In genomic region chr19:47348819-47349795, GRCh38 we compare ENCODE assay signal across 1 cellular context.
TF ChIP-seq lines count a peak whose summit lies in the region.

TSS of gene DHX34 (plus strand) at chr19:47349315. CDS start at chr19:47353031, 3,716 bp downstream.

TF ChIP-seq in HepG2, 621 proteins besides CTCF, POLR2A, EP300 and RAD21 (continued from another document and continues in another):
- TF ChIP-seq ZBTB33 (CRISPR knock-in tag; IDR thresholded peaks at IDR 0.05) (peak; percentile 74), HNF1B (CRISPR knock-in tag; IDR thresholded peaks at IDR 0.05) (peak; percentile 89), RFX5 (IDR thresholded peaks at IDR 0.05; ENCODE audit: low read depth, low read length) (0 out of 2 replicates have a peak, but pooled peaks have one; percentile 44), ZNF766 (CRISPR knock-in tag; IDR thresholded peaks at IDR 0.05; ENCODE audit: borderline replicate concordance) (no peak), GZF1 (CRISPR knock-in tag; IDR thresholded peaks at IDR 0.05) (no peak), HOXA5 (CRISPR knock-in tag; IDR thresholded peaks at IDR 0.05) (peak; percentile 28; the same call in 1 of the 2 replicates), SMC3 (IDR thresholded peaks at IDR 0.05; ENCODE audit: low read length) (no peak), ARID3A (IDR thresholded peaks at IDR 0.05; ENCODE audit: low read depth, low read length) (no peak; the same call in 1 of the 2 replicates), ZNF7 (CRISPR knock-in tag; IDR thresholded peaks at IDR 0.05) (no peak), TOPORS (CRISPR knock-in tag; IDR thresholded peaks at IDR 0.05) (0 out of 2 replicates have a peak, but pooled peaks have one; percentile 32), ELF4 (CRISPR knock-in tag; IDR thresholded peaks at IDR 0.05; ENCODE audit: borderline replicate concordance) (peak; percentile 76; the same call in 1 of the 2 replicates), NFE2L2 (IDR thresholded peaks at IDR 0.05; ENCODE audit: low read length) (no peak), NR2C2 (CRISPR knock-in tag; IDR thresholded peaks at IDR 0.05; ENCODE audit: borderline replicate concordance) (peak; percentile 39; the same call in 1 of the 2 replicates), ZNF512 (CRISPR knock-in tag; IDR thresholded peaks at IDR 0.05) (peak; percentile 64; the same call in 1 of the 2 replicates), RFXANK (CRISPR knock-in tag; IDR thresholded peaks at IDR 0.05) (no peak), NPAS2 (CRISPR knock-in tag; IDR thresholded peaks at IDR 0.05; ENCODE audit: borderline replicate concordance) (no peak), RELA (CRISPR knock-in tag; IDR thresholded peaks at IDR 0.05) (no peak), CREBL2 (CRISPR knock-in tag; IDR thresholded peaks at IDR 0.05; ENCODE audit: borderline replicate concordance) (no peak), ATF2 (CRISPR knock-in tag; IDR thresholded peaks at IDR 0.05) (no peak), ZNF264 (CRISPR knock-in tag; IDR thresholded peaks at IDR 0.05) (no peak), ZNF782 (CRISPR knock-in tag; IDR thresholded peaks at IDR 0.05; ENCODE audit: borderline replicate concordance) (0 out of 2 replicates have a peak, but pooled peaks have one; percentile 71), ZNF790 (CRISPR knock-in tag; IDR thresholded peaks at IDR 0.05; ENCODE audit: borderline replicate concordance) (no peak), PCBP1 (IDR thresholded peaks at IDR 0.05; ENCODE audit: borderline replicate concordance, low read depth, low read length) (peak; percentile 96; the same call in 1 of the 2 replicates), TEAD3 (CRISPR knock-in tag; optimal IDR thresholded peaks at IDR 0.05; ENCODE audit: borderline replicate concordance) (peak; percentile 28), ZNF639 (CRISPR knock-in tag; conservative IDR thresholded peaks at IDR 0.05) (no peak), ZNF572 (CRISPR knock-in tag; IDR thresholded peaks at IDR 0.05) (peak; percentile 31; the same call in 1 of the 2 replicates), PHF8 (CRISPR knock-in tag; IDR thresholded peaks at IDR 0.05) (peak; percentile 86), THAP8 (CRISPR knock-in tag; IDR thresholded peaks at IDR 0.05; ENCODE audit: borderline replicate concordance) (peak; percentile 27; the same call in 1 of the 2 replicates), HNRNPL (IDR thresholded peaks at IDR 0.05; ENCODE audit: low read depth, low read length) (0 out of 2 replicates have a peak, but pooled peaks have one; percentile 21), AKNA (CRISPR knock-in tag; IDR thresholded peaks at IDR 0.05; ENCODE audit: borderline replicate concordance) (no peak), MED1 (CRISPR knock-in tag; IDR thresholded peaks at IDR 0.05) (peak; percentile 40), ARNT2 (CRISPR knock-in tag; IDR thresholded peaks at IDR 0.05; ENCODE audit: low read depth) (0 out of 2 replicates have a peak, but pooled peaks have one; percentile 4), HNRNPK (IDR thresholded peaks at IDR 0.05; ENCODE audit: low read depth, low read length, poor library complexity, severe bottlenecking) (peak; percentile 33), NBN (conservative IDR thresholded peaks at IDR 0.05) (no peak), MAF1 (CRISPR knock-in tag; IDR thresholded peaks at IDR 0.05; ENCODE audit: borderline replicate concordance) (no peak), ZBTB37 (CRISPR knock-in tag; IDR thresholded peaks at IDR 0.05) (no peak), ZNF44 (CRISPR knock-in tag; IDR thresholded peaks at IDR 0.05) (no peak; the same call in 1 of the 2 replicates), ZNF629 (CRISPR knock-in tag; conservative IDR thresholded peaks at IDR 0.05) (no peak), ZNF776 (CRISPR knock-in tag; IDR thresholded peaks at IDR 0.05) (no peak), CHD4 (IDR thresholded peaks at IDR 0.05; ENCODE audit: borderline replicate concordance, low read length) (no peak), PBX3 (CRISPR knock-in tag; IDR thresholded peaks at IDR 0.05; ENCODE audit: borderline replicate concordance) (no peak), ZNF883 (CRISPR knock-in tag; IDR thresholded peaks at IDR 0.05; ENCODE audit: not compliant biosample characterization) (peak; percentile 50), ZNF333 (CRISPR knock-in tag; IDR thresholded peaks at IDR 0.05; ENCODE audit: borderline replicate concordance) (no peak)
